ENCODE assay signal across 2 cellular contexts in genomic region chr1:3539707-3540425, GRCh38.
TF ChIP-seq lines count a peak whose summit lies in the region.

No MANE protein-coding gene starts in this region.

TF ChIP-seq in SK-N-SH, 30 proteins besides CTCF, POLR2A, EP300 and RAD21 (continued from another document):
- no peak for TF ChIP-seq REST (IDR thresholded peaks at IDR 0.05; ENCODE audit: low read depth, low read length)
- TF ChIP-seq MAX (IDR thresholded peaks at IDR 0.05; ENCODE audit: low read depth) = no peak
- no peak for TF ChIP-seq SIN3A (IDR thresholded peaks at IDR 0.05; ENCODE audit: borderline replicate concordance, low read depth, low read length)
- TF ChIP-seq RXRA (IDR thresholded peaks at IDR 0.05; ENCODE audit: borderline replicate concordance, low read depth) = no peak
- no peak for TF ChIP-seq TAF1 (IDR thresholded peaks at IDR 0.05; ENCODE audit: borderline replicate concordance, low read depth, low read length)
- TF ChIP-seq NRF1 (IDR thresholded peaks at IDR 0.05; ENCODE audit: low read depth, low read length) = no peak
- TF ChIP-seq EZH2phosphoT487 (IDR thresholded peaks at IDR 0.05; ENCODE audit: borderline replicate concordance, low read depth) = no peak
- TF ChIP-seq CHD2 (IDR thresholded peaks at IDR 0.05; ENCODE audit: low read length, partially characterized antibody) = no peak
- TF ChIP-seq MXI1 (IDR thresholded peaks at IDR 0.05; ENCODE audit: low read depth, low read length) = no peak

TF ChIP-seq in SK-N-SH treated with all-trans-retinoic acid at 6 μM for 48 hours, 23 proteins besides CTCF, POLR2A, EP300 and RAD21 (continued from another document):
- TF ChIP-seq, protein P1, sequence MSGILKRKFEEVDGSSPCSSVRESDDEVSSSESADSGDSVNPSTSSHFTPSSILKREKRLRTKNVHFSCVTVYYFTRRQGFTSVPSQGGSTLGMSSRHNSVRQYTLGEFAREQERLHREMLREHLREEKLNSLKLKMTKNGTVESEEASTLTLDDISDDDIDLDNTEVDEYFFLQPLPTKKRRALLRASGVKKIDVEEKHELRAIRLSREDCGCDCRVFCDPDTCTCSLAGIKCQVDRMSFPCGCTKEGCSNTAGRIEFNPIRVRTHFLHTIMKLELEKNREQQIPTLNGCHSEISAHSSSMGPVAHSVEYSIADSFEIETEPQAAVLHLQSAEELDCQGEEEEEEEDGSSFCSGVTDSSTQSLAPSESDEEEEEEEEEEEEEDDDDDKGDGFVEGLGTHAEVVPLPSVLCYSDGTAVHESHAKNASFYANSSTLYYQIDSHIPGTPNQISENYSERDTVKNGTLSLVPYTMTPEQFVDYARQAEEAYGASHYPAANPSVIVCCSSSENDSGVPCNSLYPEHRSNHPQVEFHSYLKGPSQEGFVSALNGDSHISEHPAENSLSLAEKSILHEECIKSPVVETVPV (CRISPR knock-in tag; IDR thresholded peaks at IDR 0.05) = no peak
